ENCODE assay signal across 26 cellular contexts in the genomic region with DNA sequence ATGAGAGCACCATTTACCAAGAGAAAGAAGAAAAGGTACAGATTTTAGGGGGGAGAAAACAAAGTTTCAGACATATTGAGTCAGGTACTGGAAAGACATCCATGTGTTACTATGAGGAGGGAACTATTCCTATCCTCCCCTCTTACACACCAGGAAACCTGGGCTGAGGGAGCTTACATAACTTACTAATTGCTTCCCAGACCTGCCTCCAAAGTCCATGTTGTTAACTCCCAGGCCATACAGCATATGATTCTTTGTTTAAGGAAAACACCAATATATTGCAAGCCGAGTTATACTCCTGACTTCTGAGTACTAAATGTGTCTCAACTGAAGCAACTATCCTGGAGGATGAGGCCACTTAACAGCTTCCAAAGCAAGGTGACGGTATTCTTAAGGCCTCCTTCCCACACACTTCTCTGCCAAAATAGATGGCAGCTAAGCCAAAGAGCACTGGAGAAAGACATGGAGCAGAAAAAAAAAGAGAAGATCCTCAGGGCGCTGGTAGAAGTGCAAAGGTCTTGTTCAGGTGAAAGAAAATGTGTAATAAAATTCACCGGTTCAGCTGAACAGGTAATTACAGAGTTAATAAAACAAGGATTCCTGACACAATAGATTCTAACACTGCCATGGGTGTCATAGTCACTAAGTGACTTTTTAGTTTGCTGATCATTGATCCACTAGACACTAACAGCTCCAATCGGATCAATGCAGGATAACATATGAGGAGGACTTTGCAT.
A peak's percentile ranks its signal among the peaks of the same experiment; 100 is the strongest.
DNase-seq lines count a peak whose midpoint lies in the region; ATAC-seq, FAIRE-seq and TF ChIP-seq lines count a peak whose summit lies in the region.
"Had no signal": no experiment of that assay in that cellular context is flagged by ENCODE, and none has a peak within 500 bp of the region (broad histone marks: within the 10 kb centered on the region; RNA-seq: fewer than 3 reads in every experiment).

No MANE protein-coding gene starts in this region.

- peaks cover 15% of the 10 kb centered on the region for H3K36me3 Mint-ChIP-seq in T-helper 17 cell (ENCODE audit: low read depth)
- H3K36me3 Mint-ChIP-seq in chondrocyte (ENCODE audit: low read depth), result peaks cover 3% of the 10 kb centered on the region

- DNase-seq in GM12892 (ENCODE audit: insufficient read length) (no peak), T-helper 17 cell (no peak), left colon (peak in 1 of 2 donors; percentile 47), small intestine (peak; percentile 68), occipital lobe (lab: John Stamatoyannopoulos, UW) (no peak), chondrocyte (ENCODE audit: low spot score) (no peak), middle frontal gyrus (ENCODE audit: extremely low spot score, low spot score) (no peak)
- DNase-seq: Calu3; CD8-positive, alpha-beta memory T cell; DND-41; GM23248; H7; Kasumi-1; NCI-H1092 treated with DMSO at 0.1 percent for 48 hours; NCI-H1436; NCI-H187; NCI-H2081 treated with DMSO at 0.1 percent for 48 hours; NCI-H2171; NCI-H226; NCI-H510A treated with DMSO at 0.1 percent for 48 hours; NCI-H774; Right ventricle myocardium superior had no signal

- peak overlapping the region; percentile 62 for H3K27ac Mint-ChIP-seq in T-helper 17 cell
- H3K27ac Mint-ChIP-seq in chondrocyte (ENCODE audit: unreplicated experiment), result no peak overlapping the region
- H3K27ac Mint-ChIP-seq: B cell had no signal

- intact Hi-C loops in left colon (cut with DNase I, micrococcal nuclease), result no loop called here

- H3K4me1 Mint-ChIP-seq in T-helper 17 cell (peaks cover 31% of the 10 kb centered on the region), chondrocyte (ENCODE audit: low read depth) (no peaks in the 10 kb centered on the region)
- H3K4me1 Mint-ChIP-seq: B cell had no signal

- H3K4me3 Mint-ChIP-seq in T-helper 17 cell (no peak overlapping the region), chondrocyte (ENCODE audit: unreplicated experiment) (no peak overlapping the region)
- H3K4me3 Mint-ChIP-seq: B cell; CD8-positive, alpha-beta memory T cell had no signal

- FAIRE-seq in GM12892 (lab: Jason Lieb, UNC) (peak; percentile 5), small intestine (lab: Jason Lieb, UNC) (no peak)
- FAIRE-seq: GM19239 had no signal

- ATAC-seq in T-helper 17 cell, result no peak
- ATAC-seq in left colon, result peak; percentile 97

- H3K27me3 Mint-ChIP-seq in T-helper 17 cell (no peaks in the 10 kb centered on the region), chondrocyte (ENCODE audit: low read depth) (peaks cover 53% of the 10 kb centered on the region)
- H3K27me3 Mint-ChIP-seq: CD8-positive, alpha-beta memory T cell had no signal

- 28 to 64% (median 37%) methylated on average over 5 of the region's 5 CpGs for WGBS in small intestine, 3 donors

- H3K36me3 ChIP-seq in small intestine (ENCODE audit: control insufficient read depth in 2 of 2, insufficient read depth in 2 of 2, low read length in 2 of 2), result no peaks in the 10 kb centered on the region
- H3K36me3 ChIP-seq: SJSA1 had no signal

- no peaks in the 10 kb centered on the region for H3K4me1 ChIP-seq in small intestine (ENCODE audit: control insufficient read depth in 2 of 2, insufficient read depth in 1 of 2, low read depth in 1 of 2, low read length in 1 of 2)
- H3K4me1 ChIP-seq: SJSA1 had no signal

- H3K4me3 ChIP-seq in small intestine (ENCODE audit: low read depth in 1 of 2, low read length in 2 of 2), result no peak overlapping the region
- H3K4me3 ChIP-seq: GM23248, SJSA1 had no signal

- peak overlapping the region in 1 of 2 donors; percentile 61 for H3K27ac ChIP-seq in small intestine (ENCODE audit: low read depth in 1 of 2, low read length in 1 of 2)
- H3K27ac ChIP-seq: C4-2B, GM23248, SJSA1 had no signal

- no peak for TF ChIP-seq CTCF in chondrocyte (IDR thresholded peaks at IDR 0.05)

- no peak for TF ChIP-seq POLR2A in GM12892 (IDR thresholded peaks at IDR 0.05; ENCODE audit: low read depth, low read length)

- H3K9me3 Mint-ChIP-seq in chondrocyte (ENCODE audit: low read depth), result no peaks in the 10 kb centered on the region
- H3K9me3 Mint-ChIP-seq: CD8-positive, alpha-beta memory T cell had no signal

- no peaks in the 10 kb centered on the region for H3K27me3 ChIP-seq in small intestine (ENCODE audit: control insufficient read depth in 2 of 2, insufficient read depth in 2 of 2, low read length in 2 of 2)

- no peaks in the 10 kb centered on the region for H3K9me3 ChIP-seq in T-helper 17 cell (ENCODE audit: control insufficient read depth, low read length, poor library complexity, severe bottlenecking)
- no peaks in the 10 kb centered on the region for H3K9me3 ChIP-seq in small intestine (ENCODE audit: control insufficient read depth, low read depth)
- H3K9me3 ChIP-seq: SJSA1 had no signal
